Comparison of ENCODE assay signal across 19 cellular contexts in genomic region chr11:109132539-109132938, GRCh38.
DNase-seq lines count a peak whose midpoint lies in the region; ATAC-seq, FAIRE-seq and TF ChIP-seq lines count a peak whose summit lies in the region.
"Had no signal": no experiment of that assay in that cellular context is flagged by ENCODE, and none has a peak within 500 bp of the region (broad histone marks: within the 10 kb centered on the region; RNA-seq: fewer than 3 reads in every experiment).

No MANE protein-coding gene starts in this region.

- H3K27ac Mint-ChIP-seq in endodermal cell, result no peak overlapping the region
- H3K27ac Mint-ChIP-seq: activated CD4-positive, alpha-beta T cell treated with anti-CD3 and anti-CD28 coated beads, Interleukin-2, amount 10 ng/mL, durations not matched to agents 24 days and 14 days; B cell had no signal

- no peaks in the 10 kb centered on the region for H3K9me3 ChIP-seq in endodermal cell (ENCODE audit: control insufficient read depth, low read length)
- no peaks in the 10 kb centered on the region for H3K9me3 ChIP-seq in esophagus muscularis mucosa
- H3K9me3 ChIP-seq: mucosa of descending colon had no signal

- no peak for TF ChIP-seq EP300 in esophagus muscularis mucosa (IDR thresholded peaks at IDR 0.05)

- TF ChIP-seq POLR2A in GM12892 (IDR thresholded peaks at IDR 0.05; ENCODE audit: low read depth, low read length) (no peak), NB4 (IDR thresholded peaks at IDR 0.05; ENCODE audit: extremely low read depth, insufficient read length) (no peak), esophagus muscularis mucosa (IDR thresholded peaks at IDR 0.05; ENCODE audit: low read depth) (no peak)

- FAIRE-seq in GM12892 (lab: Jason Lieb, UNC), result peak; percentile 85
- FAIRE-seq: endothelial cell of umbilical vein had no signal

- DNase-seq in GM12892 (ENCODE audit: insufficient read length) (no peak), NB4 (ENCODE audit: low read depth) (peak; percentile 6), endodermal cell (peak; percentile 70), esophagus muscularis mucosa (ENCODE audit: extremely low spot score) (no peak), ureter (ENCODE audit: low spot score) (no peak), RWPE1 (ENCODE audit: low spot score) (no peak)
- DNase-seq: activated CD4-positive, alpha-beta T cell treated with anti-CD3 and anti-CD28 coated beads, Interleukin-2, amount 10 ng/mL, durations not matched to agents 24 days and 14 days; activated T-cell treated with anti-CD3 and anti-CD28 coated beads, Interleukin-2, amount 50 U/mL, for 48 hours; DMS153; glutamatergic neuron; mucosa of descending colon; SHP77 treated with DMSO at 0.1 percent for 48 hours; substantia nigra; T-helper 9 cell had no signal

- TF ChIP-seq CTCF in NB4 (IDR thresholded peaks at IDR 0.05; ENCODE audit: low read depth, low read length) (no peak), endodermal cell (conservative IDR thresholded peaks at IDR 0.05) (no peak), esophagus muscularis mucosa (IDR thresholded peaks at IDR 0.05) (no peak), RWPE1 (conservative IDR thresholded peaks at IDR 0.05; ENCODE audit: low read depth) (no peak)

- CTCF ChIA-PET in RWPE1 (lab: Yijun Ruan, JAX), result interaction anchor here (0.7 kb wide), 1 partner anchor 340 kb away, joined by 3 read pairs; no protein-coding TSS in a partner anchor

- H3K27me3 Mint-ChIP-seq in endodermal cell (ENCODE audit: insufficient read depth), result peaks cover 86% of the 10 kb centered on the region
- H3K27me3 Mint-ChIP-seq: activated CD4-positive, alpha-beta T cell treated with anti-CD3 and anti-CD28 coated beads, Interleukin-2, amount 10 ng/mL, durations not matched to agents 24 days and 14 days had no signal

- intact Hi-C loops in esophagus muscularis mucosa (cut with DNase I), result no loop called here

- ATAC-seq in GM21529 (IDR thresholded peaks at IDR 0.05; ENCODE audit: unreplicated experiment), result peak; percentile 52
- no peak for ATAC-seq in HG03108 (IDR thresholded peaks at IDR 0.05; ENCODE audit: unreplicated experiment)
- ATAC-seq: mucosa of descending colon had no signal

- POLR2A ChIA-PET in RWPE1 (lab: Yijun Ruan, JAX; ENCODE audit: low non-redundant PET), result no interaction called here

- H3K27me3 ChIP-seq in endodermal cell (ENCODE audit: control insufficient read depth, insufficient read depth, low read length, poor library complexity, severe bottlenecking) (peaks cover 77% of the 10 kb centered on the region), esophagus muscularis mucosa (no peaks in the 10 kb centered on the region)

- H3K9me3 Mint-ChIP-seq in endodermal cell, result peaks cover 5% of the 10 kb centered on the region
- H3K9me3 Mint-ChIP-seq: activated CD4-positive, alpha-beta T cell treated with anti-CD3 and anti-CD28 coated beads, Interleukin-2, amount 10 ng/mL, durations not matched to agents 24 days and 14 days had no signal

- H3K9ac ChIP-seq in endodermal cell (ENCODE audit: extremely low read depth, low read length, poor library complexity, severe bottlenecking), result no peak overlapping the region
- H3K9ac ChIP-seq: parathyroid adenoma had no signal

- H3K36me3 ChIP-seq in endodermal cell (ENCODE audit: control insufficient read depth, insufficient read depth, low read length), result no peaks in the 10 kb centered on the region
- no peaks in the 10 kb centered on the region for H3K36me3 ChIP-seq in esophagus muscularis mucosa

- H3K4me1 Mint-ChIP-seq in endodermal cell, result peaks cover 8% of the 10 kb centered on the region
- H3K4me1 Mint-ChIP-seq: activated CD4-positive, alpha-beta T cell treated with anti-CD3 and anti-CD28 coated beads, Interleukin-2, amount 10 ng/mL, durations not matched to agents 24 days and 14 days; B cell had no signal

- no peak overlapping the region for H3K4me3 ChIP-seq in NB4 (ENCODE audit: low read depth, low read length)
- H3K4me3 ChIP-seq in endodermal cell (ENCODE audit: low read length), result no peak overlapping the region
- H3K4me3 ChIP-seq in esophagus muscularis mucosa, result no peak overlapping the region
- H3K4me3 ChIP-seq: mucosa of descending colon had no signal

- H3K4me1 ChIP-seq in endodermal cell (ENCODE audit: control insufficient read depth, insufficient read depth, low read length) (no peaks in the 10 kb centered on the region), esophagus muscularis mucosa (no peaks in the 10 kb centered on the region)
- H3K4me1 ChIP-seq: parathyroid adenoma had no signal

- no peak overlapping the region for H3K4me3 Mint-ChIP-seq in endodermal cell
- H3K4me3 Mint-ChIP-seq: activated CD4-positive, alpha-beta T cell treated with anti-CD3 and anti-CD28 coated beads, Interleukin-2, amount 10 ng/mL, durations not matched to agents 24 days and 14 days; B cell had no signal

- no peak overlapping the region for H3K27ac ChIP-seq in endodermal cell (ENCODE audit: low read depth, low read length)
- no peak overlapping the region for H3K27ac ChIP-seq in esophagus muscularis mucosa (replicated peaks in 1 of 4)
- no peak overlapping the region for H3K27ac ChIP-seq in RWPE1
- H3K27ac ChIP-seq: parathyroid adenoma had no signal

- H3K36me3 Mint-ChIP-seq in endodermal cell (ENCODE audit: low read depth), result no peaks in the 10 kb centered on the region

- WGBS in endodermal cell (ENCODE audit: insufficient coverage in 1 of 2, insufficient read length in 1 of 2), 2 experiments, result 52 to 58% methylated on average over 4 of the region's 4 CpGs
- WGBS in esophagus muscularis mucosa, result 48% methylated on average over 4 of the region's 4 CpGs

Comparison
In these comparisons a context has a peak if more than half of its experiments do, and no peak if none do; other contexts are left out.
1. DNase-seq: peak in NB4 (single experiment) and endodermal cell (single experiment); none in GM12892 (single experiment), esophagus muscularis mucosa (single experiment), ureter (single experiment) and RWPE1 (single experiment).